In the genomic region with DNA sequence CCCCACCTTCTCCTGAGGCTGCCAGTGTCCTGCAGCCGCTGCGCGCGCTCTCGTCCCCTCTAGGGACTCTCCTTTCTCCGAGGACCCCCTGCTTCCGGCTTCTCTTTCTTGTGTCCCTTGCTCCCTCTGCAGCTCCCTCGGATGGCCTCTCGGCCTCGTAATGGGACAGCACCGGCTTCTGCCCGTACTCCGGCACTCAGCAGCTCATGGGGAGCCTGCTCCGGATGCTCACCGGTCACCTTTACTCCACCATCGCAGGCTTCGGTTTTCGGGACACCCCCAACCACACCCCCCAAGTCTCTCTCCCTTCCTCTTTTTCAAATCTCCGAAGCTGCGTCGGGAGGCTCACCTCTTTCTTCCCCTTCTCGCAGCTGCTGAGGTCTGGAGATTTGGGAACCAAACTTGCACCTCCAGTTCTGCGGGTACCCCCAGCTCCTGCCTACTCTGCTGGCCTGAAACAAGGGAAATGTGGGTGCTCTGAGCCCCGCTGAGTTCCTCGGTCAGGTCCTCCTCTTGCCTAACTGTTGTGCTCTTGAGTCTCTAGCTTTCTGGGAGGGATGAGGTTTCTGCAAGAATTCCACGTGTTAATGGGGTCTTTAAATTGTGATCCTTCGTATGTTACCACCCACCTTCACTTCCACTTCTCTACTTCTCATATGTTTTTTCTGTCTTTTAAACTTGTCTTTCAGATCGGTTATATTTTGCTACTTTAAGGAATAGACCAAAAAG, we compare ENCODE assay signal across 2 cellular contexts.
TF ChIP-seq lines count a peak whose summit lies in the region.

No MANE protein-coding gene starts in this region.

TF ChIP-seq in IMR-90, 13 proteins besides CTCF, POLR2A, EP300 and RAD21:
- TF ChIP-seq RFX5 (IDR thresholded peaks at IDR 0.05; ENCODE audit: low read depth, low read length) (no peak), SMC3 (IDR thresholded peaks at IDR 0.05; ENCODE audit: low read depth, low read length) (no peak), CHD1 (IDR thresholded peaks at IDR 0.05; ENCODE audit: low read depth, low read length) (no peak), MAFK (IDR thresholded peaks at IDR 0.05; ENCODE audit: low read depth, low read length) (no peak), MXI1 (IDR thresholded peaks at IDR 0.05; ENCODE audit: borderline replicate concordance, low read depth, low read length) (no peak), FOS (IDR thresholded peaks at IDR 0.05; ENCODE audit: low read depth, low read length) (no peak), MAZ (IDR thresholded peaks at IDR 0.05; ENCODE audit: borderline replicate concordance, low read depth, low read length) (no peak)
TF ChIP-seq in IMR-90: peak in this region for 0.

TF ChIP-seq in HepG2, 621 proteins besides CTCF, POLR2A, EP300 and RAD21:
- TF ChIP-seq GTF2F1 (IDR thresholded peaks at IDR 0.05; ENCODE audit: low read length) (no peak), HIVEP1 (CRISPR knock-in tag; IDR thresholded peaks at IDR 0.05) (0 out of 2 replicates have a peak, but pooled peaks have one; percentile 3), AHR (CRISPR knock-in tag; IDR thresholded peaks at IDR 0.05) (0 out of 2 replicates have a peak, but pooled peaks have one; percentile 19), NONO (IDR thresholded peaks at IDR 0.05) (no peak), NONO (CRISPR knock-in tag; conservative IDR thresholded peaks at IDR 0.05) (0 out of 2 replicates have a peak, but pooled peaks have one; percentile 2), ZNF335 (CRISPR knock-in tag; IDR thresholded peaks at IDR 0.05) (0 out of 2 replicates have a peak, but pooled peaks have one; percentile 29), ZNF292 (CRISPR knock-in tag; IDR thresholded peaks at IDR 0.05; ENCODE audit: borderline replicate concordance, low read depth) (0 out of 2 replicates have a peak, but pooled peaks have one; percentile 35), ELF1 (CRISPR knock-in tag; IDR thresholded peaks at IDR 0.05) (peak; percentile 29; the same call in 1 of the 2 replicates), ZNF224 (CRISPR knock-in tag; IDR thresholded peaks at IDR 0.05) (0 out of 2 replicates have a peak, but pooled peaks have one; percentile 30), GABPB1 (CRISPR knock-in tag; IDR thresholded peaks at IDR 0.05) (peak; percentile 47; the same call in 1 of the 2 replicates), ZMYM4 (CRISPR knock-in tag; IDR thresholded peaks at IDR 0.05) (0 out of 2 replicates have a peak, but pooled peaks have one; percentile 10), ZNF430 (CRISPR knock-in tag; IDR thresholded peaks at IDR 0.05) (0 out of 2 replicates have a peak, but pooled peaks have one; percentile 14), ZBTB33 (CRISPR knock-in tag; IDR thresholded peaks at IDR 0.05) (peak; percentile 82), ZNF687 (CRISPR knock-in tag; IDR thresholded peaks at IDR 0.05) (peak; percentile 47), SALL2 (CRISPR knock-in tag; IDR thresholded peaks at IDR 0.05) (no peak), ETV6 (CRISPR knock-in tag; conservative IDR thresholded peaks at IDR 0.05) (0 out of 2 replicates have a peak, but pooled peaks have one; percentile 8), ETV5 (CRISPR knock-in tag; IDR thresholded peaks at IDR 0.05; ENCODE audit: borderline replicate concordance) (0 out of 2 replicates have a peak, but pooled peaks have one; percentile 22), PPARG (CRISPR knock-in tag; conservative IDR thresholded peaks at IDR 0.05) (0 out of 2 replicates have a peak, but pooled peaks have one; percentile 5), ERF (CRISPR knock-in tag; IDR thresholded peaks at IDR 0.05) (0 out of 2 replicates have a peak, but pooled peaks have one; percentile 40), ZNF263 (CRISPR knock-in tag; IDR thresholded peaks at IDR 0.05) (peak; percentile 39; the same call in 1 of the 2 replicates), ZNF350 (CRISPR knock-in tag; IDR thresholded peaks at IDR 0.05; ENCODE audit: borderline replicate concordance, low read depth) (0 out of 2 replicates have a peak, but pooled peaks have one; percentile 11), ZNF713 (CRISPR knock-in tag; IDR thresholded peaks at IDR 0.05) (no peak), FOXJ3 (CRISPR knock-in tag; IDR thresholded peaks at IDR 0.05; ENCODE audit: borderline replicate concordance) (no peak)
- TF ChIP-seq, protein P1, sequence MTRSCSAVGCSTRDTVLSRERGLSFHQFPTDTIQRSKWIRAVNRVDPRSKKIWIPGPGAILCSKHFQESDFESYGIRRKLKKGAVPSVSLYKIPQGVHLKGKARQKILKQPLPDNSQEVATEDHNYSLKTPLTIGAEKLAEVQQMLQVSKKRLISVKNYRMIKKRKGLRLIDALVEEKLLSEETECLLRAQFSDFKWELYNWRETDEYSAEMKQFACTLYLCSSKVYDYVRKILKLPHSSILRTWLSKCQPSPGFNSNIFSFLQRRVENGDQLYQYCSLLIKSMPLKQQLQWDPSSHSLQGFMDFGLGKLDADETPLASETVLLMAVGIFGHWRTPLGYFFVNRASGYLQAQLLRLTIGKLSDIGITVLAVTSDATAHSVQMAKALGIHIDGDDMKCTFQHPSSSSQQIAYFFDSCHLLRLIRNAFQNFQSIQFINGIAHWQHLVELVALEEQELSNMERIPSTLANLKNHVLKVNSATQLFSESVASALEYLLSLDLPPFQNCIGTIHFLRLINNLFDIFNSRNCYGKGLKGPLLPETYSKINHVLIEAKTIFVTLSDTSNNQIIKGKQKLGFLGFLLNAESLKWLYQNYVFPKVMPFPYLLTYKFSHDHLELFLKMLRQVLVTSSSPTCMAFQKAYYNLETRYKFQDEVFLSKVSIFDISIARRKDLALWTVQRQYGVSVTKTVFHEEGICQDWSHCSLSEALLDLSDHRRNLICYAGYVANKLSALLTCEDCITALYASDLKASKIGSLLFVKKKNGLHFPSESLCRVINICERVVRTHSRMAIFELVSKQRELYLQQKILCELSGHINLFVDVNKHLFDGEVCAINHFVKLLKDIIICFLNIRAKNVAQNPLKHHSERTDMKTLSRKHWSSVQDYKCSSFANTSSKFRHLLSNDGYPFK (CRISPR knock-in tag; IDR thresholded peaks at IDR 0.05; ENCODE audit: borderline replicate concordance): no peak
- TF ChIP-seq, protein P2, sequence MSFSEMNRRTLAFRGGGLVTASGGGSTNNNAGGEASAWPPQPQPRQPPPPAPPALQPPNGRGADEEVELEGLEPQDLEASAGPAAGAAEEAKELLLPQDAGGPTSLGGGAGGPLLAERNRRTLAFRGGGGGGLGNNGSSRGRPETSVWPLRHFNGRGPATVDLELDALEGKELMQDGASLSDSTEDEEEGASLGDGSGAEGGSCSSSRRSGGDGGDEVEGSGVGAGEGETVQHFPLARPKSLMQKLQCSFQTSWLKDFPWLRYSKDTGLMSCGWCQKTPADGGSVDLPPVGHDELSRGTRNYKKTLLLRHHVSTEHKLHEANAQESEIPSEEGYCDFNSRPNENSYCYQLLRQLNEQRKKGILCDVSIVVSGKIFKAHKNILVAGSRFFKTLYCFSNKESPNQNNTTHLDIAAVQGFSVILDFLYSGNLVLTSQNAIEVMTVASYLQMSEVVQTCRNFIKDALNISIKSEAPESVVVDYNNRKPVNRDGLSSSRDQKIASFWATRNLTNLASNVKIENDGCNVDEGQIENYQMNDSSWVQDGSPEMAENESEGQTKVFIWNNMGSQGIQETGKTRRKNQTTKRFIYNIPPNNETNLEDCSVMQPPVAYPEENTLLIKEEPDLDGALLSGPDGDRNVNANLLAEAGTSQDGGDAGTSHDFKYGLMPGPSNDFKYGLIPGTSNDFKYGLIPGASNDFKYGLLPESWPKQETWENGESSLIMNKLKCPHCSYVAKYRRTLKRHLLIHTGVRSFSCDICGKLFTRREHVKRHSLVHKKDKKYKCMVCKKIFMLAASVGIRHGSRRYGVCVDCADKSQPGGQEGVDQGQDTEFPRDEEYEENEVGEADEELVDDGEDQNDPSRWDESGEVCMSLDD (CRISPR knock-in tag; IDR thresholded peaks at IDR 0.05; ENCODE audit: borderline replicate concordance): 0 out of 2 replicates have a peak, but pooled peaks have one; percentile 3
- TF ChIP-seq, protein P3, sequence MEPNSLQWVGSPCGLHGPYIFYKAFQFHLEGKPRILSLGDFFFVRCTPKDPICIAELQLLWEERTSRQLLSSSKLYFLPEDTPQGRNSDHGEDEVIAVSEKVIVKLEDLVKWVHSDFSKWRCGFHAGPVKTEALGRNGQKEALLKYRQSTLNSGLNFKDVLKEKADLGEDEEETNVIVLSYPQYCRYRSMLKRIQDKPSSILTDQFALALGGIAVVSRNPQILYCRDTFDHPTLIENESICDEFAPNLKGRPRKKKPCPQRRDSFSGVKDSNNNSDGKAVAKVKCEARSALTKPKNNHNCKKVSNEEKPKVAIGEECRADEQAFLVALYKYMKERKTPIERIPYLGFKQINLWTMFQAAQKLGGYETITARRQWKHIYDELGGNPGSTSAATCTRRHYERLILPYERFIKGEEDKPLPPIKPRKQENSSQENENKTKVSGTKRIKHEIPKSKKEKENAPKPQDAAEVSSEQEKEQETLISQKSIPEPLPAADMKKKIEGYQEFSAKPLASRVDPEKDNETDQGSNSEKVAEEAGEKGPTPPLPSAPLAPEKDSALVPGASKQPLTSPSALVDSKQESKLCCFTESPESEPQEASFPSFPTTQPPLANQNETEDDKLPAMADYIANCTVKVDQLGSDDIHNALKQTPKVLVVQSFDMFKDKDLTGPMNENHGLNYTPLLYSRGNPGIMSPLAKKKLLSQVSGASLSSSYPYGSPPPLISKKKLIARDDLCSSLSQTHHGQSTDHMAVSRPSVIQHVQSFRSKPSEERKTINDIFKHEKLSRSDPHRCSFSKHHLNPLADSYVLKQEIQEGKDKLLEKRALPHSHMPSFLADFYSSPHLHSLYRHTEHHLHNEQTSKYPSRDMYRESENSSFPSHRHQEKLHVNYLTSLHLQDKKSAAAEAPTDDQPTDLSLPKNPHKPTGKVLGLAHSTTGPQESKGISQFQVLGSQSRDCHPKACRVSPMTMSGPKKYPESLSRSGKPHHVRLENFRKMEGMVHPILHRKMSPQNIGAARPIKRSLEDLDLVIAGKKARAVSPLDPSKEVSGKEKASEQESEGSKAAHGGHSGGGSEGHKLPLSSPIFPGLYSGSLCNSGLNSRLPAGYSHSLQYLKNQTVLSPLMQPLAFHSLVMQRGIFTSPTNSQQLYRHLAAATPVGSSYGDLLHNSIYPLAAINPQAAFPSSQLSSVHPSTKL (CRISPR knock-in tag; IDR thresholded peaks at IDR 0.05): 0 out of 2 replicates have a peak, but pooled peaks have one; percentile 3
